ENCODE assay signal across 8 cellular contexts in the genomic region with DNA sequence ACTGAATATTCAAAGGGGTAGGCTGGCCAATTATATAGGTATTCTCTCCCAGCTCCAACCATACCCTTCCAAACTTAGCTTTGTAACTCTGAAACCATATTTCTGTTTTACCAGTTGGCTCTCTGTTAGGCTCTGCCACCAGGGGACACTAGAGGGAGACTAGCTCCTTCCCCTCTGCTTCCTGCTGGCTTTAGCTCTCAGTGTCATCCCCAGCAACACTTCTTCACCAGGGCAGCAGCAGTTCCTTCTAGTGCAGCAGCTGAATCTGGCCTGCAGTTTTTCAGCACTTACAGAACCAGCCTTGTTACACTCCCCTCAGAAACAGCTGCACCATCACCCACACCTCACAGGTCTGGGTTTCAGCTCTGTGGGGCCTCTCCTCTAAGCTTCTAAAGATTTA. TPM values are rescaled to one million over a fixed set of nuclear protein-coding genes. Genes with fewer than 3 reads are reported as not detected.
DNase-seq lines count a peak whose midpoint lies in the region; ATAC-seq and TF ChIP-seq lines count a peak whose summit lies in the region.

No MANE protein-coding gene starts in this region.

- H3K4me3 Mint-ChIP-seq in activated T-helper 2 cell treated with anti-CD3 and anti-CD28 coated beads, Interferon-gamma antibody, Interleukin-2, Interleukin-4, amounts not matched to agents 10 μg/mL and 5 μg/mL and 100 μg/mL, durations not matched to agents 14 hours and 24 hours and 36 hours (ENCODE audit: low read depth): no peak overlapping the region

- DNase-seq in EL (peak; percentile 9), LNCaP clone FGC (ENCODE audit: low read depth) (no peak), mucosa of descending colon (peak in 1 of 3 donors; percentile 40), cerebellar nuclear complex (lab: John Stamatoyannopoulos, UW) (no peak), DMS114 treated with DMSO at 0.1 percent for 48 hours (lab: John Stamatoyannopoulos, UW; ENCODE audit: unreplicated experiment) (no peak), D341Med (ENCODE audit: low spot score) (no peak)
- DNase-seq in activated T-helper 2 cell treated with anti-CD3 and anti-CD28 coated beads, Interferon-gamma antibody, Interleukin-2, Interleukin-4, amounts not matched to agents 10 μg/mL and 5 μg/mL and 100 μg/mL, durations not matched to agents 14 hours and 24 hours and 36 hours (ENCODE audit: low spot score): no peak

- no peaks in the 10 kb centered on the region for H3K36me3 ChIP-seq in mucosa of descending colon (ENCODE audit: low read depth)

- peaks cover 25% of the 10 kb centered on the region for H3K36me3 Mint-ChIP-seq in activated T-helper 2 cell treated with anti-CD3 and anti-CD28 coated beads, Interferon-gamma antibody, Interleukin-2, Interleukin-4, amounts not matched to agents 10 μg/mL and 5 μg/mL and 100 μg/mL, durations not matched to agents 14 hours and 24 hours and 36 hours (ENCODE audit: low read depth)

- peaks cover 4% of the 10 kb centered on the region for H3K9me3 ChIP-seq in mucosa of descending colon

- peaks cover 74% of the 10 kb centered on the region for H3K4me1 Mint-ChIP-seq in activated T-helper 2 cell treated with anti-CD3 and anti-CD28 coated beads, Interferon-gamma antibody, Interleukin-2, Interleukin-4, amounts not matched to agents 10 μg/mL and 5 μg/mL and 100 μg/mL, durations not matched to agents 14 hours and 24 hours and 36 hours (ENCODE audit: low read depth)

- H3K27me3 Mint-ChIP-seq in activated T-helper 2 cell treated with anti-CD3 and anti-CD28 coated beads, Interferon-gamma antibody, Interleukin-2, Interleukin-4, amounts not matched to agents 10 μg/mL and 5 μg/mL and 100 μg/mL, durations not matched to agents 14 hours and 24 hours and 36 hours (ENCODE audit: low read depth): no peaks in the 10 kb centered on the region

- H3K27ac Mint-ChIP-seq in activated T-helper 2 cell treated with anti-CD3 and anti-CD28 coated beads, Interferon-gamma antibody, Interleukin-2, Interleukin-4, amounts not matched to agents 10 μg/mL and 5 μg/mL and 100 μg/mL, durations not matched to agents 14 hours and 24 hours and 36 hours: peak overlapping the region; percentile 14

- TF ChIP-seq CTCF in LNCaP clone FGC (IDR thresholded peaks at IDR 0.05; ENCODE audit: control insufficient read depth, extremely low read depth, insufficient read depth) (0 out of 2 replicates have a peak, but pooled peaks have one; percentile 21), mucosa of descending colon (IDR thresholded peaks at IDR 0.05) (no peak)

- no peak overlapping the region for H3K4me3 ChIP-seq in LNCaP clone FGC (ENCODE audit: low read depth, low read length)
- H3K4me3 ChIP-seq in mucosa of descending colon: no peak overlapping the region

- no peaks in the 10 kb centered on the region for H3K4me1 ChIP-seq in mucosa of descending colon (ENCODE audit: low read depth)

- peaks cover 7% of the 10 kb centered on the region for H3K9me3 Mint-ChIP-seq in activated T-helper 2 cell treated with anti-CD3 and anti-CD28 coated beads, Interferon-gamma antibody, Interleukin-2, Interleukin-4, amounts not matched to agents 10 μg/mL and 5 μg/mL and 100 μg/mL, durations not matched to agents 14 hours and 24 hours and 36 hours

- ATAC-seq in mucosa of descending colon (peak; percentile 71), HG03108 (IDR thresholded peaks at IDR 0.05; ENCODE audit: unreplicated experiment) (no peak)

- intact Hi-C loops in activated T-helper 2 cell treated with anti-CD3 and anti-CD28 coated beads, Interferon-gamma antibody, Interleukin-2, Interleukin-4, amounts not matched to agents 10 μg/mL and 5 μg/mL and 100 μg/mL, durations not matched to agents 14 hours and 24 hours and 36 hours (cut with micrococcal nuclease): loop anchor here (2.0 to 5.0 kb wide), 4 partner anchors 42 to 353 kb away; no protein-coding TSS in a partner anchor
- intact Hi-C loops in mucosa of descending colon (cut with DNase I, micrococcal nuclease): no loop called here

RNA-seq across cellular contexts. Expression of a gene that starts 51.0 kb away (rescaled TPM):
- total RNA-seq in activated T-helper 2 cell treated with anti-CD3 and anti-CD28 coated beads, Interferon-gamma antibody, Interleukin-2, Interleukin-4, amounts not matched to agents 10 μg/mL and 5 μg/mL and 100 μg/mL, durations not matched to agents 14 hours and 24 hours and 36 hours: 36.0 and 40.7 TPM in 2 replicates
- 100 to 1,000 TPM in 1 of 3 donors, 10 to 100 TPM in 2; 52.0 to 136 (median 54.4) TPM for total RNA-seq in mucosa of descending colon
